14 cellular contexts compared by ENCODE assay signal in the genomic region with DNA sequence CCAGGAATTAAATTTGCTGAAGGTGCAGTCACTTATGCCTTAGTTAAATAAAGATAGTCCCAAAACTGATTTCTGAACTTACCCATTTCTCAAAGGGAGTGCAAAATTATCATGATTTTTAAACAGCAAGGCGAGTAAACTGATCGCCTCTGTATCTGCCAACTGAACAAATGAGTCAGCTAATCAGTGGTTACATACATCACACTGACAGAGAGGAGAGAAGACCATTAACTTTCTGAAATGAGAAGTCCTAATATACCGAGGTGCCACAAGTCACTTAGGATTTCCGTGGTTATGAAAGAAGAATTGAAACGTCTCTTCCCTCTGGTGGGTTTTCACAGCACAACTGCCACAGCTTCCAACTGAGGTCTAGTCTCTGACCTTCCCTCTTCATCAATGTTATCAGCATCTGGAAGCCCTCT.
DNase-seq lines count a peak whose midpoint lies in the region; ATAC-seq and TF ChIP-seq lines count a peak whose summit lies in the region.
"Had no signal": no experiment of that assay in that cellular context is flagged by ENCODE, and none has a peak within 500 bp of the region (broad histone marks: within the 10 kb centered on the region; RNA-seq: fewer than 3 reads in every experiment).

No MANE protein-coding gene starts in this region.

- no peak for TF ChIP-seq CTCF in OCI-LY7 (conservative IDR thresholded peaks at IDR 0.05; ENCODE audit: low read length)

- no peaks in the 10 kb centered on the region for H3K9me2 ChIP-seq in OCI-LY7 (ENCODE audit: insufficient read depth, low read length)

- H3K79me2 ChIP-seq in OCI-LY7 (ENCODE audit: insufficient read depth, low read depth, low read length) = no peaks in the 10 kb centered on the region

- peak; percentile 81 for ATAC-seq in GM18870 (IDR thresholded peaks at IDR 0.05; ENCODE audit: unreplicated experiment)
- ATAC-seq in HG03432 (IDR thresholded peaks at IDR 0.05; ENCODE audit: unreplicated experiment) = peak; percentile 77
- ATAC-seq in naive thymus-derived CD4-positive, alpha-beta T cell = peak; percentile 78
- ATAC-seq in HG02798 (IDR thresholded peaks at IDR 0.05; ENCODE audit: poor library complexity, unreplicated experiment) = no peak
- ATAC-seq in HG03280 (IDR thresholded peaks at IDR 0.05; ENCODE audit: unreplicated experiment) = no peak
- ATAC-seq: natural killer cell treated with Interleukin-12 subunit alpha and Interleukin-12 subunit beta and Interleukin-15 and Interleukin-18, amount 100 ng/mL, for 72 hours had no signal

- CTCF ChIA-PET in naive thymus-derived CD4-positive, alpha-beta T cell (lab: Charles Lee) = no interaction called here
- CTCF ChIA-PET in OCI-LY7 (lab: Charles Lee; ENCODE audit: unreplicated experiment) = no interaction called here

- H3K4me3 Mint-ChIP-seq in naive thymus-derived CD4-positive, alpha-beta T cell = no peak overlapping the region
- H3K4me3 Mint-ChIP-seq: CD4-positive, alpha-beta memory T cell; natural killer cell treated with Interleukin-12 subunit alpha and Interleukin-12 subunit beta and Interleukin-15 and Interleukin-18, amount 100 ng/mL, for 72 hours had no signal

- peaks cover 0 to 6% (median 0%) of the 10 kb centered on the region in 11 donors for H3K9me3 Mint-ChIP-seq in naive thymus-derived CD4-positive, alpha-beta T cell
- H3K9me3 Mint-ChIP-seq: natural killer cell treated with Interleukin-12 subunit alpha and Interleukin-12 subunit beta and Interleukin-15 and Interleukin-18, amount 100 ng/mL, for 72 hours had no signal

- DNase-seq in SKM-1 (lab: John Stamatoyannopoulos, UW; ENCODE audit: unreplicated experiment) = peak; percentile 91
- no peak for DNase-seq in naive thymus-derived CD4-positive, alpha-beta T cell
- DNase-seq in SHP77 treated with DMSO at 0.1 percent for 48 hours (lab: John Stamatoyannopoulos, UW) = no peak
- DNase-seq in OCI-LY7 (ENCODE audit: low spot score) = no peak
- DNase-seq: activated CD4-positive, alpha-beta T cell treated with anti-CD3 and anti-CD28 coated beads, Interleukin-2, amount 50 U/mL, for 48 hours; CD4-positive, alpha-beta memory T cell; cerebellar nuclear complex; NCI-H524 treated with DMSO at 0.1 percent for 48 hours had no signal

- no peaks in the 10 kb centered on the region for H3K36me3 ChIP-seq in naive thymus-derived CD4-positive, alpha-beta T cell (ENCODE audit: control insufficient read depth in 2 of 3, insufficient read depth in 3 of 3, low read length in 3 of 3)
- H3K36me3 ChIP-seq in OCI-LY7 (ENCODE audit: insufficient read depth, low read length) = no peaks in the 10 kb centered on the region

- no peak overlapping the region for H3K27ac ChIP-seq in naive thymus-derived CD4-positive, alpha-beta T cell (ENCODE audit: low read depth, low read length)
- no peak overlapping the region for H3K27ac ChIP-seq in OCI-LY7 (ENCODE audit: low read depth, low read length, poor library complexity, severe bottlenecking)
- H3K27ac ChIP-seq: skin epidermis had no signal

- no peaks in the 10 kb centered on the region for H4K20me1 ChIP-seq in OCI-LY7 (ENCODE audit: insufficient read depth, low read length)

- H3K27me3 Mint-ChIP-seq in naive thymus-derived CD4-positive, alpha-beta T cell = no peaks in the 10 kb centered on the region
- H3K27me3 Mint-ChIP-seq: CD4-positive, alpha-beta memory T cell; natural killer cell treated with Interleukin-12 subunit alpha and Interleukin-12 subunit beta and Interleukin-15 and Interleukin-18, amount 100 ng/mL, for 72 hours had no signal

- POLR2A ChIA-PET in naive thymus-derived CD4-positive, alpha-beta T cell (lab: Charles Lee) = no interaction called here
- POLR2A ChIA-PET in OCI-LY7 (lab: Charles Lee) = no interaction called here

- no peak overlapping the region for H3K27ac Mint-ChIP-seq in naive thymus-derived CD4-positive, alpha-beta T cell
- H3K27ac Mint-ChIP-seq: CD4-positive, alpha-beta memory T cell; natural killer cell treated with Interleukin-12 subunit alpha and Interleukin-12 subunit beta and Interleukin-15 and Interleukin-18, amount 100 ng/mL, for 72 hours had no signal

- no peak overlapping the region for H2AFZ ChIP-seq in OCI-LY7 (ENCODE audit: low read length)

- H3K36me3 Mint-ChIP-seq in naive thymus-derived CD4-positive, alpha-beta T cell = peaks cover 0 to 39% (median 16%) of the 10 kb centered on the region in 5 donors
- H3K36me3 Mint-ChIP-seq: natural killer cell treated with Interleukin-12 subunit alpha and Interleukin-12 subunit beta and Interleukin-15 and Interleukin-18, amount 100 ng/mL, for 72 hours had no signal

- intact Hi-C loops in naive thymus-derived CD4-positive, alpha-beta T cell (cut with micrococcal nuclease) = no loop called here
- intact Hi-C loops in OCI-LY7 (cut with micrococcal nuclease; ENCODE audit: unreplicated experiment) = no loop called here

- no peaks in the 10 kb centered on the region for H3K27me3 ChIP-seq in naive thymus-derived CD4-positive, alpha-beta T cell (ENCODE audit: control insufficient read depth in 2 of 2, insufficient read depth in 2 of 2, low read length in 2 of 2)

- no peaks in the 10 kb centered on the region for H3K4me1 ChIP-seq in naive thymus-derived CD4-positive, alpha-beta T cell (ENCODE audit: control insufficient read depth in 2 of 2, insufficient read depth in 2 of 2, low read length in 2 of 2)
- H3K4me1 ChIP-seq in OCI-LY7 (ENCODE audit: insufficient read depth, low read length, poor library complexity, severe bottlenecking) = no peaks in the 10 kb centered on the region

- H3K4me2 ChIP-seq in OCI-LY7 (ENCODE audit: low read length) = no peak overlapping the region

- H3K9me3 ChIP-seq in naive thymus-derived CD4-positive, alpha-beta T cell (ENCODE audit: control insufficient read depth in 2 of 3, low read length in 3 of 3) = no peaks in the 10 kb centered on the region
- H3K9me3 ChIP-seq in OCI-LY7 (ENCODE audit: low read length) = no peaks in the 10 kb centered on the region

- BruUV-seq in OCI-LY7 (replicated peaks; lab: Mats Ljungman, UMichigan) = no TSS peak

- peaks cover 0 to 7% (median 0%) of the 10 kb centered on the region in 7 donors for H3K4me1 Mint-ChIP-seq in naive thymus-derived CD4-positive, alpha-beta T cell
- H3K4me1 Mint-ChIP-seq: CD4-positive, alpha-beta memory T cell had no signal

- no peak overlapping the region for H3K4me3 ChIP-seq in naive thymus-derived CD4-positive, alpha-beta T cell (ENCODE audit: low read length)
- no peak overlapping the region for H3K4me3 ChIP-seq in OCI-LY7 (ENCODE audit: low read depth, low read length, poor library complexity, severe bottlenecking)
- H3K4me3 ChIP-seq: skin epidermis had no signal

Comparison
In these comparisons a context has a peak if more than half of its experiments do, and no peak if none do; other contexts are left out.
1. ATAC-seq: peak in GM18870 (single experiment), HG03432 (single experiment) and naive thymus-derived CD4-positive, alpha-beta T cell (single experiment); none in HG02798 (single experiment) and HG03280 (single experiment).